ENCODE assay signal across 8 cellular contexts in genomic region chr1:54547601-54548388, GRCh38. TPM values are rescaled to one million over a fixed set of nuclear protein-coding genes. Genes with fewer than 3 reads are reported as not detected.
DNase-seq lines count a peak whose midpoint lies in the region; ATAC-seq, FAIRE-seq and TF ChIP-seq lines count a peak whose summit lies in the region.

TSS of gene ACOT11 (plus strand) at chr1:54548228. CDS start at chr1:54548310, 82 bp downstream.

- BruUV-seq in HepG2 (replicated peaks; lab: Mats Ljungman, UMichigan), result no TSS peak

- H3K27ac ChIP-seq in HepG2 (ENCODE audit: extremely low read length, insufficient read depth, low read length), result no peak within 1 kb of the TSS
- peak within 1 kb of the TSS; percentile 67 for H3K27ac ChIP-seq in temporal lobe (ENCODE audit: low read depth, low read length)

- peak; percentile 68 for DNase-seq in DMS153 (lab: John Stamatoyannopoulos, UW)
- DNase-seq in NCI-H226, result peak; percentile 85
- peak; percentile 72 for DNase-seq in HepG2 (ENCODE audit: low spot score)
- DNase-seq in NAMALWA (ENCODE audit: low spot score), result no peak

- H3K4me1 Mint-ChIP-seq in dendritic cell treated with granulocyte-macrophage colony-stimulating factor and Interleukin-4, amounts not matched to agents 40 ng/mL and 50 ng/mL, for 4 days (ENCODE audit: low read depth), result peaks cover 55% of the 10 kb centered on the region

- H3K4me3 Mint-ChIP-seq in dendritic cell treated with granulocyte-macrophage colony-stimulating factor and Interleukin-4, amounts not matched to agents 40 ng/mL and 50 ng/mL, for 4 days, result peak within 1 kb of the TSS; percentile 65

- H3K36me3 Mint-ChIP-seq in dendritic cell treated with granulocyte-macrophage colony-stimulating factor and Interleukin-4, amounts not matched to agents 40 ng/mL and 50 ng/mL, for 4 days (ENCODE audit: low read depth), result no peaks in the 10 kb centered on the region

- peaks cover 2% of the 10 kb centered on the region for H3K27me3 Mint-ChIP-seq in dendritic cell treated with granulocyte-macrophage colony-stimulating factor and Interleukin-4, amounts not matched to agents 40 ng/mL and 50 ng/mL, for 4 days

- in situ Hi-C loops in HepG2 (cut with HindIII; ENCODE audit: extremely low pct_ligation_motif_present, low pct_unique_long_range_greater_than_20kb), result no loop called here

- no peak for TF ChIP-seq POLR2A in HepG2 (IDR thresholded peaks at IDR 0.05; ENCODE audit: insufficient read depth in 1 of 2, low read depth in 2 of 2, low read length in 2 of 2)

- H3K27me3 ChIP-seq in HepG2 (ENCODE audit: control insufficient read depth in 1 of 2, insufficient read depth in 2 of 2, low read length in 2 of 2), result no peaks in the 10 kb centered on the region

- H3K4me3 ChIP-seq in HepG2 (replicated peaks in 1 of 3; ENCODE audit: insufficient read depth in 1 of 3, low read depth in 2 of 3, low read length in 3 of 3), result peak within 1 kb of the TSS in 1 of 3 experiments; percentile 42; a peak in 1 of 6 replicates

- H3K27ac Mint-ChIP-seq in dendritic cell treated with granulocyte-macrophage colony-stimulating factor and Interleukin-4, amounts not matched to agents 40 ng/mL and 50 ng/mL, for 4 days, result peak within 1 kb of the TSS; percentile 63

- no peaks in the 10 kb centered on the region for H3K79me2 ChIP-seq in HepG2 (ENCODE audit: insufficient read depth, low read length)

- POLR2A ChIA-PET in HepG2 (lab: Yijun Ruan, JAX), result interaction anchor here (0.7 to 2.1 kb wide), 3 partner anchors 9 to 32 kb away, joined by 3 to 7 read pairs (median 4); no protein-coding TSS in a partner anchor

- peak within 1 kb of the TSS; percentile 70 for H3K4me2 ChIP-seq in HepG2 (ENCODE audit: low read depth, low read length)

- H4K20me1 ChIP-seq in HepG2 (ENCODE audit: insufficient read depth, low read length), result no peaks in the 10 kb centered on the region

- CTCF ChIA-PET in HepG2 (lab: Yijun Ruan, JAX; ENCODE audit: low intra/inter-chr PET ratio, low total read pairs), result no interaction called here

- peaks cover 42% of the 10 kb centered on the region for H3K4me1 ChIP-seq in HepG2 (ENCODE audit: insufficient read depth, low read length)

- H2AFZ ChIP-seq in HepG2 (ENCODE audit: low read length), result no peak within 1 kb of the TSS

- TF ChIP-seq CTCF in HepG2 (CRISPR knock-in tag; IDR thresholded peaks at IDR 0.05), result peak; percentile 69

- FAIRE-seq in HepG2 (lab: Jason Lieb, UNC), result no peak

- H3K9ac ChIP-seq in HepG2 (ENCODE audit: insufficient read depth, low read depth, low read length), result 0 out of 2 replicates have a peak within 1 kb of the TSS, but pooled peaks have one; percentile 15

- TF ChIP-seq EP300 in HepG2 (IDR thresholded peaks at IDR 0.05; ENCODE audit: low read depth in 2 of 2, low read length in 2 of 2), result no peak
- no peak for TF ChIP-seq EP300 in HepG2 (CRISPR knock-in tag; IDR thresholded peaks at IDR 0.05; ENCODE audit: borderline replicate concordance)

- WGBS in HepG2 (ENCODE audit: low lambda C conversion rate), result 65% methylated on average over 15 of the region's 25 CpGs

- H3K36me3 ChIP-seq in HepG2 (replicated peaks in 1 of 2; ENCODE audit: control insufficient read depth in 1 of 2, insufficient read depth in 2 of 2, low read length in 2 of 2), result no peaks in the 10 kb centered on the region

- ATAC-seq in HepG2 (peak; percentile 88), HG02759 (IDR thresholded peaks at IDR 0.05; ENCODE audit: unreplicated experiment) (no peak), HG03175 (IDR thresholded peaks at IDR 0.05; ENCODE audit: unreplicated experiment) (no peak)

- no peaks in the 10 kb centered on the region for H3K9me3 ChIP-seq in HepG2 (ENCODE audit: low read length)

- no peaks in the 10 kb centered on the region for H3K9me3 Mint-ChIP-seq in dendritic cell treated with granulocyte-macrophage colony-stimulating factor and Interleukin-4, amounts not matched to agents 40 ng/mL and 50 ng/mL, for 4 days

- intact Hi-C loops in dendritic cell treated with granulocyte-macrophage colony-stimulating factor and Interleukin-4, amounts not matched to agents 40 ng/mL and 50 ng/mL, for 4 days (cut with micrococcal nuclease), result no loop called here
- intact Hi-C loops in HepG2 (cut with micrococcal nuclease; ENCODE audit: unreplicated experiment), result loop anchor here (10.0 kb wide), 1 partner anchor 53 kb away; no protein-coding TSS in a partner anchor

- TF ChIP-seq RAD21 in HepG2 (CRISPR knock-in tag; IDR thresholded peaks at IDR 0.05), result peak; percentile 57

TF ChIP-seq in HepG2, 621 proteins besides CTCF, POLR2A, EP300 and RAD21 (continues in another document):
- TF ChIP-seq NR2F2 (IDR thresholded peaks at IDR 0.05; ENCODE audit: borderline replicate concordance, low read depth), result no peak
- TF ChIP-seq MEIS1 (CRISPR knock-in tag; IDR thresholded peaks at IDR 0.05; ENCODE audit: borderline replicate concordance), result 0 out of 2 replicates have a peak, but pooled peaks have one; percentile 46
- TF ChIP-seq NR0B2 (CRISPR knock-in tag; IDR thresholded peaks at IDR 0.05), result 0 out of 2 replicates have a peak, but pooled peaks have one; percentile 30
- no peak for TF ChIP-seq ZNF576 (CRISPR knock-in tag; IDR thresholded peaks at IDR 0.05)
- TF ChIP-seq HOXA9 (CRISPR knock-in tag; IDR thresholded peaks at IDR 0.05; ENCODE audit: borderline replicate concordance), result no peak
- TF ChIP-seq ETV6 (CRISPR knock-in tag; conservative IDR thresholded peaks at IDR 0.05), result no peak
- TF ChIP-seq ZNF484 (CRISPR knock-in tag; IDR thresholded peaks at IDR 0.05; ENCODE audit: borderline replicate concordance, low read depth), result no peak
- no peak for TF ChIP-seq ZFP41 (CRISPR knock-in tag; IDR thresholded peaks at IDR 0.05; ENCODE audit: borderline replicate concordance)
- TF ChIP-seq ZNF44 (CRISPR knock-in tag; IDR thresholded peaks at IDR 0.05), result no peak
- TF ChIP-seq HCFC1 (IDR thresholded peaks at IDR 0.05; ENCODE audit: low read depth, low read length), result no peak
- TF ChIP-seq MAX (IDR thresholded peaks at IDR 0.05), result peak; percentile 39; the same call in 1 of the 2 replicates
- no peak for TF ChIP-seq ZNF512 (CRISPR knock-in tag; IDR thresholded peaks at IDR 0.05)
- TF ChIP-seq RBFOX2 (IDR thresholded peaks at IDR 0.05; ENCODE audit: low read depth, low read length), result no peak

RNA-seq across cellular contexts. Expression of gene ACOT11, which starts in this region (rescaled TPM):
- 3.0 and 3.3 TPM in 2 replicates for total RNA-seq in HepG2 (2016; rRNA removed; fragmentation: Illumina TruSeq; extraction: Trizol)
- 0.79 and 1.0 TPM in 2 replicates for total RNA-seq in HepG2 (2016; cell fraction: cytosol; rRNA removed; fragmentation: Illumina TruSeq; extraction: Trizol; ENCODE audit: low read depth)
- total RNA-seq in HepG2 (2016; cell fraction: insoluble cytoplasmic fraction; rRNA removed; fragmentation: Illumina TruSeq; extraction: Trizol), result 2.1 and 2.6 TPM in 2 replicates
- 2.2 TPM in 2 replicates for total RNA-seq in HepG2 (2016; cell fraction: membrane; rRNA removed; fragmentation: Illumina TruSeq; extraction: Trizol)
- total RNA-seq in HepG2 (2016; cell fraction: nucleus; rRNA removed; fragmentation: Illumina TruSeq; extraction: Trizol), result 1.8 and 2.5 TPM in 2 replicates
- polyA plus RNA-seq in HepG2 (2011; rRNA removed), result 2.6 and 2.8 TPM in 2 replicates
- polyA plus RNA-seq in HepG2 (2011; cell fraction: cytosol; rRNA removed), result 0.88 and 1.6 TPM in 2 replicates
- 6.8 and 12.7 TPM in 2 replicates for polyA plus RNA-seq in HepG2 (2011; cell fraction: nucleus; rRNA removed)
- 1.4 and 2.1 TPM in 2 replicates for polyA plus RNA-seq in HepG2 (2012)
- polyA plus RNA-seq in HepG2 (2016; cell fraction: cytosol; fragmentation: Illumina TruSeq; extraction: Trizol; ENCODE audit: low read depth), result 0.62 and 0.68 TPM in 2 replicates
- polyA plus RNA-seq in HepG2 (2016; cell fraction: insoluble cytoplasmic fraction; fragmentation: Illumina TruSeq; extraction: Trizol; ENCODE audit: low read depth), result 1.9 and 3.1 TPM in 2 replicates
- 1.3 and 1.4 TPM in 2 replicates for polyA plus RNA-seq in HepG2 (2016; cell fraction: membrane; fragmentation: Illumina TruSeq; extraction: Trizol; ENCODE audit: low read depth)
- 4.8 and 6.2 TPM in 2 replicates for polyA plus RNA-seq in HepG2 (2016; cell fraction: nucleus; fragmentation: Illumina TruSeq; extraction: Trizol; ENCODE audit: insufficient read depth, low read depth)
- 7.7 and 8.7 TPM in 2 replicates for polyA minus RNA-seq in HepG2 (2011; rRNA and poly(A)+ RNA removed; ENCODE audit: low replicate concordance)
- polyA minus RNA-seq in HepG2 (2011; cell fraction: cytosol; rRNA and poly(A)+ RNA removed), result 1.4 and 2.3 TPM in 2 replicates
- polyA minus RNA-seq in HepG2 (2011; cell fraction: nucleus; rRNA and poly(A)+ RNA removed), result 3.1 and 5.0 TPM in 2 replicates
- total RNA-seq in temporal lobe, result 1.2 TPM
